Comparison of ENCODE assay signal across 8 cellular contexts in genomic region chr9:37027582-37028424, GRCh38. TPM values are rescaled to one million over a fixed set of nuclear protein-coding genes. Genes with fewer than 3 reads are reported as not detected.
DNase-seq lines count a peak whose midpoint lies in the region; ATAC-seq and TF ChIP-seq lines count a peak whose summit lies in the region.

No MANE protein-coding gene starts in this region.

- TF ChIP-seq CTCF in fibroblast of mammary gland (conservative IDR thresholded peaks at IDR 0.05; ENCODE audit: control insufficient read depth, insufficient read depth, low read depth, low read length): no peak
- no peak for TF ChIP-seq CTCF in neural crest cell (conservative IDR thresholded peaks at IDR 0.05)

- ATAC-seq in GM21526 (IDR thresholded peaks at IDR 0.05; ENCODE audit: low FRiP score, unreplicated experiment): peak; percentile 66
- ATAC-seq in stimulated activated naive CD8-positive, alpha-beta T cell treated with anti-CD3 and anti-CD28 coated beads, Interleukin-15, amount 100 ng/mL, for 72 hours: peak; percentile 97

- no peak overlapping the region for H3K4me3 ChIP-seq in fibroblast of mammary gland (ENCODE audit: control insufficient read depth, low read depth, low read length)

- DNase-seq in DMS153 (lab: John Stamatoyannopoulos, UW) (peak; percentile 95), HuH-7 (ENCODE audit: low spot score) (peak; percentile 100), OCI-M2 (lab: John Stamatoyannopoulos, UW; ENCODE audit: unreplicated experiment) (peak; percentile 74), fibroblast of mammary gland (ENCODE audit: low read depth) (peak; percentile 78), neural crest cell (ENCODE audit: low read depth, low spot score) (peak; percentile 96)
- DNase-seq in activated T-cell treated with anti-CD3 and anti-CD28 coated beads, Interleukin-2, amount 50 U/mL, for 48 hours: peak; percentile 94 to 96
- DNase-seq in stimulated activated naive CD8-positive, alpha-beta T cell treated with anti-CD3 and anti-CD28 coated beads, Interleukin-15, amount 100 ng/mL, for 72 hours: peak; percentile 93 to 95

- H3K4me1 Mint-ChIP-seq in neural crest cell: peaks cover 46% of the 10 kb centered on the region
- H3K4me1 Mint-ChIP-seq in stimulated activated naive CD8-positive, alpha-beta T cell treated with anti-CD3 and anti-CD28 coated beads, Interleukin-15, amount 100 ng/mL, for 72 hours: peaks cover 69% of the 10 kb centered on the region

- H3K27ac Mint-ChIP-seq in neural crest cell (ENCODE audit: unreplicated experiment): no peak overlapping the region
- peak overlapping the region in 1 of 2 donors; percentile 15 for H3K27ac Mint-ChIP-seq in stimulated activated naive CD8-positive, alpha-beta T cell treated with anti-CD3 and anti-CD28 coated beads, Interleukin-15, amount 100 ng/mL, for 72 hours

- H3K36me3 Mint-ChIP-seq in neural crest cell (ENCODE audit: low read depth): peaks cover 5% of the 10 kb centered on the region

- peaks cover 98% of the 10 kb centered on the region for H3K27me3 Mint-ChIP-seq in neural crest cell (ENCODE audit: low read depth)
- H3K27me3 Mint-ChIP-seq in stimulated activated naive CD8-positive, alpha-beta T cell treated with anti-CD3 and anti-CD28 coated beads, Interleukin-15, amount 100 ng/mL, for 72 hours: peaks cover 100% of the 10 kb centered on the region

- peak overlapping the region; percentile 88 for H3K4me3 Mint-ChIP-seq in neural crest cell
- peak overlapping the region; percentile 91 for H3K4me3 Mint-ChIP-seq in stimulated activated naive CD8-positive, alpha-beta T cell treated with anti-CD3 and anti-CD28 coated beads, Interleukin-15, amount 100 ng/mL, for 72 hours

- H3K9me3 Mint-ChIP-seq in neural crest cell: no peaks in the 10 kb centered on the region
- no peaks in the 10 kb centered on the region for H3K9me3 Mint-ChIP-seq in stimulated activated naive CD8-positive, alpha-beta T cell treated with anti-CD3 and anti-CD28 coated beads, Interleukin-15, amount 100 ng/mL, for 72 hours

RNA-seq across cellular contexts. Expression of gene PAX5, which starts 6.3 kb away (rescaled TPM):
- 18.1 and 19.5 TPM in 2 replicates for total RNA-seq in neural crest cell
